8 cellular contexts compared by ENCODE assay signal in the genomic region with DNA sequence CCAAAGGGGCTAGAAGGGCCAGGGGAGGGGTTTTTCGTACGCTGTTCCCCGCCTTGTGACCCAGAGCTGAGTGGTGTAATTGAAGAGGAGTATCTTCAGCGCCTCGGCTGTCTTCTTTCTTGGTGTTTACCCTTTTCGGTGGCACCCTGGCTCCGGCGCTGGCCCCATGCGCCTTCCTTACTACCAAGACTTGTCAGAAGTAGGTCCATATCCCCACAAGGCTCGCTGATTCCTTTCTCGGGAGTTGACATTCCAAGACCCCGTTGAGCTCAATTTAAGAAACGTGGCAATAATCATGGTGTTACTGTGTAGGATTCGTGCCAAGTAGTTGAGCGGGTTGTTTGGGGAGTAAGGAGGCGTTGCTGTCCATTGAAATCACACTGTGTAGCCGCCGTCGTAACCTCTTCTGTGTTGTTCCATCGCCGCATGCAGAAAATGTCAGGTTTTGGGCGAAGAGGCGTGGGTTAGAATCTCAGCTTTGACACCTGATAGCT. TPM values are rescaled to one million over a fixed set of nuclear protein-coding genes. Genes with fewer than 3 reads are reported as not detected.
DNase-seq lines count a peak whose midpoint lies in the region; ATAC-seq and TF ChIP-seq lines count a peak whose summit lies in the region.

No MANE protein-coding gene starts in this region.

- H4K20me1 ChIP-seq in DND-41 (ENCODE audit: insufficient read depth, low read length), result no peaks in the 10 kb centered on the region; the same call in 1 of the 2 replicates

- peaks cover 68% of the 10 kb centered on the region for H3K79me2 ChIP-seq in DND-41 (ENCODE audit: insufficient read depth, low read length)

- in situ Hi-C loops in SK-MEL-5 (cut with HindIII; ENCODE audit: low pct_unique_long_range_greater_than_20kb, low sequenced_read_pairs), result loop anchor here (25.0 kb wide), 1 partner anchor 259 kb away; no protein-coding TSS in a partner anchor

- H3K36me3 ChIP-seq in DND-41 (ENCODE audit: insufficient read depth, low read length), result no peaks in the 10 kb centered on the region
- H3K36me3 ChIP-seq in mucosa of descending colon (ENCODE audit: low read depth), result no peaks in the 10 kb centered on the region
- no peaks in the 10 kb centered on the region for H3K36me3 ChIP-seq in aorta (ENCODE audit: control insufficient read depth in 1 of 2, insufficient read depth in 2 of 2, low read length in 1 of 2)

- peaks cover 36% of the 10 kb centered on the region for H3K4me1 ChIP-seq in DND-41 (ENCODE audit: insufficient read depth, low read length)
- H3K4me1 ChIP-seq in mucosa of descending colon (ENCODE audit: low read depth), result peaks cover 16% of the 10 kb centered on the region
- H3K4me1 ChIP-seq in aorta (ENCODE audit: control insufficient read depth in 1 of 2, insufficient read depth in 2 of 2, low read length in 2 of 2), result peaks cover 0 to 2% of the 10 kb centered on the region in 2 donors

- H3K27me3 ChIP-seq in DND-41 (ENCODE audit: insufficient read depth, low read length, poor library complexity), result no peaks in the 10 kb centered on the region
- H3K27me3 ChIP-seq in aorta (ENCODE audit: control insufficient read depth in 1 of 2, insufficient read depth in 2 of 2, low read length in 1 of 2), result no peaks in the 10 kb centered on the region

- ATAC-seq in DND-41 (ENCODE audit: insufficient read depth, low read depth) (peak; percentile 29), GM19397 (IDR thresholded peaks at IDR 0.05; ENCODE audit: unreplicated experiment) (peak; percentile 27), HG03432 (IDR thresholded peaks at IDR 0.05; ENCODE audit: unreplicated experiment) (peak; percentile 25), mucosa of descending colon (peak; percentile 50), aorta (ENCODE audit: low FRiP score) (peak; percentile 71)

- intact Hi-C loops in mucosa of descending colon (cut with DNase I, micrococcal nuclease) (no loop called here), aorta (cut with DNase I) (loop anchor here in 1 of 2 donors (5.0 to 10.0 kb wide), 2 partner anchors 386 to 709 kb away; a partner anchor contains a TSS)

- TF ChIP-seq CTCF in DND-41 (IDR thresholded peaks at IDR 0.05; ENCODE audit: borderline replicate concordance, extremely low read depth, low read length, poor library complexity, severe bottlenecking) (no peak), epithelial cell of esophagus (IDR thresholded peaks at IDR 0.05; ENCODE audit: insufficient read depth, low read depth, low read length, missing control alignments) (no peak), mucosa of descending colon (IDR thresholded peaks at IDR 0.05) (no peak)

- H3K9ac ChIP-seq in DND-41 (ENCODE audit: low read depth, low read length), result peak overlapping the region; percentile 63

- peak overlapping the region; percentile 97 for H2AFZ ChIP-seq in DND-41 (ENCODE audit: low read depth, low read length)

- H3K4me3 ChIP-seq in DND-41 (ENCODE audit: low read depth in 1 of 2, low read length in 2 of 2), result peak overlapping the region; percentile 76 to 98; a peak in 3 of 4 replicates
- H3K4me3 ChIP-seq in epithelial cell of esophagus (ENCODE audit: low read length), result peak overlapping the region; percentile 92
- H3K4me3 ChIP-seq in mucosa of descending colon, result peak overlapping the region; percentile 48
- H3K4me3 ChIP-seq in aorta (ENCODE audit: low read length in 2 of 2), result peak overlapping the region; percentile 61 to 74

- WGBS in aorta, 2 donors, result 1 to 2% methylated on average over 23 of the region's 23 CpGs

- H3K4me2 ChIP-seq in DND-41 (ENCODE audit: insufficient read depth, low read length), result peak overlapping the region; percentile 76

- H3K27ac ChIP-seq in DND-41 (ENCODE audit: low read length) (peak overlapping the region; percentile 82), aorta (ENCODE audit: low read depth in 1 of 2, low read length in 2 of 2) (peak overlapping the region in 1 of 2 donors; percentile 50)

- H3K9me3 ChIP-seq in DND-41 (ENCODE audit: insufficient read depth, low read length, severe bottlenecking) (no peaks in the 10 kb centered on the region), mucosa of descending colon (no peaks in the 10 kb centered on the region), aorta (ENCODE audit: control insufficient read depth, low read length) (no peaks in the 10 kb centered on the region)

- DNase-seq in DND-41, result peak; percentile 46
- peak; percentile 36 for DNase-seq in SK-MEL-5 (ENCODE audit: low read depth, low spot score)
- DNase-seq in epithelial cell of esophagus (ENCODE audit: low read depth), result peak; percentile 62
- peak in 2 of 3 donors; percentile 57 to 58 for DNase-seq in mucosa of descending colon
- DNase-seq in aorta, result peak in 1 of 2 donors; percentile 81
- no peak for DNase-seq in retina

RNA-seq across cellular contexts. Expression of a gene that starts 0.8 kb away (rescaled TPM):
- total RNA-seq in SK-MEL-5 (2014; rRNA removed; shearing (Covaris generic)), result 47.8 and 60.3 TPM in 2 replicates
- polyA plus RNA-seq in SK-MEL-5 (2015; cell fraction: cytosol; rRNA removed), result 26.5 and 45.7 TPM in 2 replicates
- polyA plus RNA-seq in SK-MEL-5 (2015; cell fraction: nucleus; rRNA removed), result 1.6 and 8.5 TPM in 2 replicates
- total RNA-seq in mucosa of descending colon, result 10 to 100 TPM; 12.8 to 29.9 (median 19.5) TPM
- total RNA-seq in aorta, result 10 to 100 TPM; 26.1 to 32.1 TPM
- polyA plus RNA-seq in aorta, result 10 to 100 TPM; 64.0 to 96.5 TPM

RNA-seq across cellular contexts. Expression of a gene that starts 0.9 kb away (rescaled TPM):
- 13.6 and 13.9 TPM in 2 replicates for total RNA-seq in SK-MEL-5 (2014; rRNA removed; shearing (Covaris generic))
- polyA plus RNA-seq in SK-MEL-5 (2015; cell fraction: cytosol; rRNA removed), result 11.1 and 11.4 TPM in 2 replicates
- polyA plus RNA-seq in SK-MEL-5 (2015; cell fraction: nucleus; rRNA removed), result 8.6 and 17.6 TPM in 2 replicates
- total RNA-seq in mucosa of descending colon (1 to 10 TPM; 8.2 to 9.1 (median 8.8) TPM), aorta (10 to 100 TPM in 1 of 2 donors, 1 to 10 TPM in 1; 9.7 to 10.4 TPM)
- 1 to 10 TPM; 6.8 to 7.0 TPM for polyA plus RNA-seq in aorta
